In the genomic region with DNA sequence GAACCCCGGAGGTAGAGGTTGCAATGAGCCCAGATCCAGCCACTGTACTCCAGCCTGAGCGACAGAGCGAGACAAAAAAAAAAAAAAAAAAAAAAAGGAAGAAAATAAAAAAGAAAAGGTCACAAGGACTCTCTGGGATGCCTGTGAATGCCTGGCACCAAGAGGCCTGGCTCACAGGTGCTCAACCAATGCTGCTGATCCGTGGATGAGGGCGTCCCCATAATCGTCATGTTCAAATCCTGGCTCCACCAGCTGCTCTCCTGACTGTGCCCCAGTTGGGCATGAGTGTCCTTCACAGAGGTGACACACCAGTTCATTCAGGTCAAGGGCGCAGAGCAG, we compare ENCODE assay signal across 10 cellular contexts. TPM values are rescaled to one million over a fixed set of nuclear protein-coding genes. Genes with fewer than 3 reads are reported as not detected.
A peak's percentile ranks its signal among the peaks of the same experiment; 100 is the strongest.
DNase-seq lines count a peak whose midpoint lies in the region; ATAC-seq, FAIRE-seq and TF ChIP-seq lines count a peak whose summit lies in the region.
"Had no signal": no experiment of that assay in that cellular context is flagged by ENCODE, and none has a peak within 500 bp of the region (broad histone marks: within the 10 kb centered on the region; RNA-seq: fewer than 3 reads in every experiment).

No MANE protein-coding gene starts in this region.

- TF ChIP-seq CTCF in DOHH2 (IDR thresholded peaks at IDR 0.05; ENCODE audit: low read depth, low read length, poor library complexity, severe bottlenecking) = no peak
- no peak for TF ChIP-seq CTCF in Panc1 (IDR thresholded peaks at IDR 0.05)
- TF ChIP-seq CTCF in endothelial cell (IDR thresholded peaks at IDR 0.05; ENCODE audit: unreplicated experiment) = no peak
- TF ChIP-seq CTCF in psoas muscle (IDR thresholded peaks at IDR 0.05) = no peak
- no peak for TF ChIP-seq CTCF in kidney (IDR thresholded peaks at IDR 0.05; ENCODE audit: borderline replicate concordance, extremely low read depth, insufficient read depth)

- no peak for FAIRE-seq in kidney (lab: Jason Lieb, UNC)
- FAIRE-seq: GM18507 had no signal

- peaks cover 3% of the 10 kb centered on the region; the same call in 1 of the 2 replicates for H4K20me1 ChIP-seq in DOHH2 (ENCODE audit: control insufficient read depth, insufficient read depth, low read depth, low read length)

- H3K79me2 ChIP-seq in DOHH2 (ENCODE audit: control insufficient read depth, low read length) = no peaks in the 10 kb centered on the region

- WGBS in psoas muscle, 3 donors = 38 to 47% (median 43%) methylated on average over 7 of the region's 7 CpGs

- H3K4me3 Mint-ChIP-seq in endothelial cell (ENCODE audit: unreplicated experiment) = peak overlapping the region; percentile 81

- ATAC-seq in Panc1 (no peak), psoas muscle (no peak), HG02852 (IDR thresholded peaks at IDR 0.05; ENCODE audit: unreplicated experiment) (no peak)

- in situ Hi-C loops in Panc1 (cut with HindIII; ENCODE audit: low pct_unique_long_range_greater_than_20kb, low sequenced_read_pairs) = no loop called here
- in situ Hi-C loops in KBM-7 (cut with MboI; ENCODE audit: low pct_unique_long_range_greater_than_20kb, low sequenced_read_pairs) = no loop called here

- H3K27me3 ChIP-seq in DOHH2 (ENCODE audit: control insufficient read depth, low read length) (peaks cover 10% of the 10 kb centered on the region), Panc1 (ENCODE audit: control insufficient read depth, insufficient read depth, low read length) (no peaks in the 10 kb centered on the region), psoas muscle (ENCODE audit: insufficient read depth in 3 of 3, low read length in 2 of 3) (no peaks in the 10 kb centered on the region)

- H3K4me1 ChIP-seq in DOHH2 (ENCODE audit: control insufficient read depth, low read length) = peaks cover 31% of the 10 kb centered on the region
- H3K4me1 ChIP-seq in Panc1 (ENCODE audit: control insufficient read depth, insufficient read depth, low read length) = peaks cover 28% of the 10 kb centered on the region
- peaks cover 27% of the 10 kb centered on the region for H3K4me1 ChIP-seq in psoas muscle
- peaks cover 15 to 43% of the 10 kb centered on the region in 2 donors for H3K4me1 ChIP-seq in kidney (ENCODE audit: control insufficient read depth in 1 of 2, insufficient read depth in 1 of 2, low read depth in 1 of 2, low read length in 2 of 2)

- POLR2A ChIA-PET in Panc1 (lab: Charles Lee) = interaction anchor here (0.6 to 0.7 kb wide), 2 partner anchors 58 to 318 kb away, joined by 3 to 16 read pairs; no protein-coding TSS in a partner anchor

- no peak overlapping the region for H3K9ac ChIP-seq in kidney (ENCODE audit: low read length in 2 of 2)

- peaks cover 5% of the 10 kb centered on the region for H3F3A ChIP-seq in DOHH2 (ENCODE audit: control insufficient read depth, insufficient read depth)

- peaks cover 20% of the 10 kb centered on the region for H3K27me3 Mint-ChIP-seq in endothelial cell (ENCODE audit: unreplicated experiment)

- no peaks in the 10 kb centered on the region for H3K9me2 ChIP-seq in DOHH2 (replicated peaks; ENCODE audit: control insufficient read depth, low read length)

- H3K4me3 ChIP-seq in DOHH2 (ENCODE audit: low read length) (peak overlapping the region; percentile 78), Panc1 (ENCODE audit: low read depth in 2 of 2, low read length in 2 of 2) (peak overlapping the region in 1 of 2 experiments; percentile 66; a peak in 2 of 4 replicates), psoas muscle (peak overlapping the region; percentile 92), kidney (ENCODE audit: low read length in 2 of 2) (peak overlapping the region in 1 of 2 donors; percentile 72)

- H3K9me3 ChIP-seq in DOHH2 (ENCODE audit: control insufficient read depth, insufficient read depth, low read length) (no peaks in the 10 kb centered on the region), Panc1 (ENCODE audit: control insufficient read depth, insufficient read depth, low read depth, low read length) (no peaks in the 10 kb centered on the region), psoas muscle (no peaks in the 10 kb centered on the region), kidney (ENCODE audit: control insufficient read depth in 1 of 2, low read length in 2 of 2) (no peaks in the 10 kb centered on the region)

- no peak overlapping the region for H3K27ac ChIP-seq in DOHH2 (ENCODE audit: low read depth, low read length)
- H3K27ac ChIP-seq in Panc1 (ENCODE audit: low read length) = peak overlapping the region; percentile 83; the same call in 1 of the 2 replicates
- peak overlapping the region; percentile 81 for H3K27ac ChIP-seq in psoas muscle
- peak overlapping the region in 1 of 2 donors; percentile 71 for H3K27ac ChIP-seq in kidney (ENCODE audit: low read depth in 2 of 2, low read length in 2 of 2)

- CTCF ChIA-PET in Panc1 (lab: Charles Lee) = no interaction called here

- H3K9me3 Mint-ChIP-seq in endothelial cell (ENCODE audit: unreplicated experiment) = no peaks in the 10 kb centered on the region

- peak overlapping the region; percentile 68 for H3K27ac Mint-ChIP-seq in endothelial cell (ENCODE audit: unreplicated experiment)

- DNase-seq in Panc1 (ENCODE audit: low read depth, low spot score) (no peak), endothelial cell (ENCODE audit: low spot score) (no peak), psoas muscle (no peak), NCI-H1048 (lab: John Stamatoyannopoulos, UW) (no peak), kidney (no peak), KBM-7 (no peak)

- H3K4me2 ChIP-seq in DOHH2 (ENCODE audit: low read length) = peak overlapping the region; percentile 96

- no TSS peak for BruUV-seq in Panc1 (replicated peaks; lab: Mats Ljungman, UMichigan)

- intact Hi-C loops in Panc1 (cut with micrococcal nuclease; ENCODE audit: unreplicated experiment) (no loop called here), psoas muscle (cut with DNase I) (loop anchor here (1.0 to 5.0 kb wide), 3 partner anchors 39 to 53 kb away; a partner anchor contains a TSS), kidney (cut with DNase I) (no loop called here)

- H3K36me3 Mint-ChIP-seq in endothelial cell (ENCODE audit: low read depth, unreplicated experiment) = peaks cover 17% of the 10 kb centered on the region

- peaks cover 22% of the 10 kb centered on the region for H3K4me1 Mint-ChIP-seq in endothelial cell (ENCODE audit: unreplicated experiment)

- peaks cover 5% of the 10 kb centered on the region for H3K36me3 ChIP-seq in DOHH2 (ENCODE audit: control insufficient read depth, low read length)
- H3K36me3 ChIP-seq in Panc1 (ENCODE audit: control insufficient read depth, insufficient read depth, low read length) = no peaks in the 10 kb centered on the region; the same call in 1 of the 2 replicates
- H3K36me3 ChIP-seq in psoas muscle (ENCODE audit: insufficient read depth in 1 of 2, low read depth in 1 of 2) = peaks cover 0 to 2% of the 10 kb centered on the region in 2 donors
- H3K36me3 ChIP-seq in kidney (ENCODE audit: control insufficient read depth in 1 of 2, insufficient read depth in 2 of 2, low read length in 2 of 2) = peaks cover under 1 to 2% of the 10 kb centered on the region in 2 donors

RNA-seq across cellular contexts. Expression of a gene that starts 0.6 kb away (rescaled TPM):
- total RNA-seq in Panc1 (2021; ENCODE audit: unreplicated experiment) (68.8 TPM), endothelial cell (ENCODE audit: unreplicated experiment) (33.6 TPM), psoas muscle (1 to 10 TPM; 4.6 to 7.1 (median 5.7) TPM), kidney (27.2 TPM)
- polyA plus RNA-seq in Panc1 (2012; ENCODE audit: insufficient read length) = 74.4 TPM
- polyA plus RNA-seq in psoas muscle (10 to 100 TPM in 1 of 3 donors, 1 to 10 TPM in 2; 5.0 to 19.8 (median 5.1) TPM), kidney (ENCODE audit: insufficient read depth, low read depth, low replicate concordance) (24.2 TPM)

RNA-seq across cellular contexts. Expression of a gene that starts 9.7 kb away (rescaled TPM):
- 2.6 TPM for total RNA-seq in Panc1 (2021; ENCODE audit: unreplicated experiment)
- polyA plus RNA-seq in Panc1 (2012; ENCODE audit: insufficient read length) = 2.4 TPM
- total RNA-seq in endothelial cell (ENCODE audit: unreplicated experiment) = 30.1 TPM
- total RNA-seq in psoas muscle = 1 to 10 TPM in 2 of 4 donors, under 1 TPM in 2; 0.61 to 1.2 (median 0.95) TPM
- 1 to 10 TPM in 1 of 3 donors, under 1 TPM in 2; 0.32 to 3.3 (median 0.80) TPM for polyA plus RNA-seq in psoas muscle
- total RNA-seq in kidney = 1.2 TPM
- 0.73 TPM for polyA plus RNA-seq in kidney (ENCODE audit: insufficient read depth, low read depth, low replicate concordance)
- total RNA-seq: smooth muscle cell had no signal
- polyA plus RNA-seq: smooth muscle cell had no signal

RNA-seq across cellular contexts. Expression of a gene that starts 37.7 kb away (rescaled TPM):
- total RNA-seq in Panc1 (2021; ENCODE audit: unreplicated experiment) (272 TPM), endothelial cell (ENCODE audit: unreplicated experiment) (307 TPM), psoas muscle (100 to 1,000 TPM in 3 of 4 donors, 10 to 100 TPM in 1; 78.5 to 230 (median 156) TPM), kidney (214 TPM)
- polyA plus RNA-seq in Panc1 (2012; ENCODE audit: insufficient read length) = 240 TPM
- polyA plus RNA-seq in psoas muscle (100 to 1,000 TPM; 108 to 152 (median 127) TPM), kidney (ENCODE audit: insufficient read depth, low read depth, low replicate concordance) (124 TPM)

RNA-seq across cellular contexts. Expression of a gene that starts 38.0 kb away (rescaled TPM):
- total RNA-seq in Panc1 (2021; ENCODE audit: unreplicated experiment) = 49.6 TPM
- polyA plus RNA-seq in Panc1 (2012; ENCODE audit: insufficient read length) = 48.2 TPM
- total RNA-seq in endothelial cell (ENCODE audit: unreplicated experiment) = 56.5 TPM
- total RNA-seq in psoas muscle = 10 to 100 TPM; 10.6 to 26.7 (median 16.2) TPM
- polyA plus RNA-seq in psoas muscle = 10 to 100 TPM; 20.3 to 36.5 (median 32.4) TPM
- total RNA-seq in kidney = 19.2 TPM
- 26.3 TPM for polyA plus RNA-seq in kidney (ENCODE audit: insufficient read depth, low read depth, low replicate concordance)

Comparison
In these comparisons a context has a peak if more than half of its experiments do, and no peak if none do; other contexts are left out.
1. intact Hi-C loops: an anchor here in psoas muscle (1.0 to 5.0 kb wide); none called in Panc1 and kidney.